17 cellular contexts compared by ENCODE assay signal in the genomic region with DNA sequence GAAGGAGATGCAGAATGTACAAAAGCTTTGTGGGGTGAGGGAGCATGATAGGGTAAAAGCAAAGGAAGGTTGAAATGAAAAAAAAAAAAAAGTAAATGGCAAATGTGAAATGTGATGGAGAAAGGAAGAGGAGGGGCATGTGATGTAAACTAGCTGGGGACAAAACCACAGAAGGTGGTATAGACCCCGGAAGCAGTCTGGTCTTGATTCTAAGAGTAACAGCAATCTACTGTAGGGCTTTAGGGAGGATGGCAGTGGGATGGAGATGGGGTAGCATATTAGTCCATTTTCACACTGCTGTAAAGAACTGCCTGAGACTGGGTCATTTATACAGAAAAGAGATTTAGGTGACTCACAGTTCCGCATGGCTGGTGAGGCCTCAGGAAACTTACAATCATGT.
A peak's percentile ranks its signal among the peaks of the same experiment; 100 is the strongest.
DNase-seq lines count a peak whose midpoint lies in the region; ATAC-seq and TF ChIP-seq lines count a peak whose summit lies in the region.
"Had no signal": no experiment of that assay in that cellular context is flagged by ENCODE, and none has a peak within 500 bp of the region (broad histone marks: within the 10 kb centered on the region; RNA-seq: fewer than 3 reads in every experiment).

No MANE protein-coding gene starts in this region.

- peak overlapping the region in 1 of 2 donors; percentile 10 for H3K27ac Mint-ChIP-seq in natural killer cell
- no peak overlapping the region for H3K27ac Mint-ChIP-seq in natural killer cell treated with Interleukin-12 subunit alpha and Interleukin-12 subunit beta and Interleukin-15 and Interleukin-18, amount 100 ng/mL, for 72 hours
- peak overlapping the region; percentile 82 for H3K27ac Mint-ChIP-seq in activated naive CD8-positive, alpha-beta T cell

- H3K4me1 Mint-ChIP-seq in natural killer cell = peaks cover 10% of the 10 kb centered on the region in 2 donors
- peaks cover 7 to 8% of the 10 kb centered on the region in 2 donors for H3K4me1 Mint-ChIP-seq in natural killer cell treated with Interleukin-12 subunit alpha and Interleukin-12 subunit beta and Interleukin-15 and Interleukin-18, amount 100 ng/mL, for 72 hours (ENCODE audit: low read depth in 2 of 2)
- H3K4me1 Mint-ChIP-seq in activated naive CD8-positive, alpha-beta T cell (ENCODE audit: low read depth) = peaks cover 47% of the 10 kb centered on the region

- no peaks in the 10 kb centered on the region for H3K36me3 Mint-ChIP-seq in natural killer cell
- H3K36me3 Mint-ChIP-seq in natural killer cell treated with Interleukin-12 subunit alpha and Interleukin-12 subunit beta and Interleukin-15 and Interleukin-18, amount 100 ng/mL, for 72 hours = no peaks in the 10 kb centered on the region
- peaks cover 10% of the 10 kb centered on the region for H3K36me3 Mint-ChIP-seq in activated naive CD8-positive, alpha-beta T cell
- H3K36me3 Mint-ChIP-seq: CD8-positive, alpha-beta memory T cell had no signal

- peaks cover 0 to 2% of the 10 kb centered on the region in 2 donors for H3K9me3 Mint-ChIP-seq in natural killer cell
- H3K9me3 Mint-ChIP-seq in natural killer cell treated with Interleukin-12 subunit alpha and Interleukin-12 subunit beta and Interleukin-15 and Interleukin-18, amount 100 ng/mL, for 72 hours = peaks cover 3% of the 10 kb centered on the region
- peaks cover 10% of the 10 kb centered on the region for H3K9me3 Mint-ChIP-seq in activated naive CD8-positive, alpha-beta T cell (ENCODE audit: low read depth)

- H3K4me2 ChIP-seq in DND-41 (ENCODE audit: insufficient read depth, low read length) (no peak overlapping the region), SK-N-SH (no peak overlapping the region)

- no peak for TF ChIP-seq POLR2A in heart left ventricle (IDR thresholded peaks at IDR 0.05)

- DNase-seq in natural killer cell = no peak
- no peak for DNase-seq in natural killer cell treated with Interleukin-12 subunit alpha and Interleukin-12 subunit beta and Interleukin-15 and Interleukin-18, amount 100 ng/mL, for 72 hours (ENCODE audit: low spot score)
- no peak for DNase-seq in DND-41
- DNase-seq in GM10248 (ENCODE audit: extremely low spot score) = no peak
- DNase-seq in heart left ventricle = no peak
- no peak for DNase-seq in SK-N-SH
- DNase-seq: Calu3; CD8-positive, alpha-beta memory T cell; GDM1; Karpas-422; NCI-H1417; NCI-H187; NCI-H446; NCI-H526; OCI-M1; SJCRH30 had no signal

- H3K4me1 ChIP-seq in DND-41 (ENCODE audit: insufficient read depth, low read length) = no peaks in the 10 kb centered on the region
- H3K4me1 ChIP-seq in heart left ventricle = no peaks in the 10 kb centered on the region
- no peaks in the 10 kb centered on the region for H3K4me1 ChIP-seq in SK-N-SH (ENCODE audit: control insufficient read depth in 1 of 2, insufficient read depth in 2 of 2, low read depth in 1 of 2, low read length in 1 of 2)
- H3K4me1 ChIP-seq: SJCRH30 had no signal

- POLR2A ChIA-PET in GM10248 (lab: Yijun Ruan, JAX) (no interaction called here), SK-N-SH (lab: Yijun Ruan, JAX) (no interaction called here)

- no peak for TF ChIP-seq RAD21 in SK-N-SH (IDR thresholded peaks at IDR 0.05; ENCODE audit: low read length)

- no peak for TF ChIP-seq EP300 in SK-N-SH (IDR thresholded peaks at IDR 0.05; ENCODE audit: borderline replicate concordance in 1 of 2, low read depth in 1 of 2, low read length in 1 of 2)

- H3K27me3 ChIP-seq in DND-41 (ENCODE audit: insufficient read depth, low read length, poor library complexity) (no peaks in the 10 kb centered on the region), heart left ventricle (no peaks in the 10 kb centered on the region), SK-N-SH (ENCODE audit: insufficient read depth) (no peaks in the 10 kb centered on the region)
- H3K27me3 ChIP-seq: SJCRH30 had no signal

- TF ChIP-seq CTCF in natural killer cell (IDR thresholded peaks at IDR 0.05) = no peak
- TF ChIP-seq CTCF in DND-41 (IDR thresholded peaks at IDR 0.05; ENCODE audit: borderline replicate concordance, extremely low read depth, low read length, poor library complexity, severe bottlenecking) = no peak
- no peak for TF ChIP-seq CTCF in GM10248 (IDR thresholded peaks at IDR 0.05; ENCODE audit: control extremely low read depth, extremely low read depth, low read depth, missing control alignments)
- TF ChIP-seq CTCF in heart left ventricle (IDR thresholded peaks at IDR 0.05) = no peak
- no peak for TF ChIP-seq CTCF in SK-N-SH (IDR thresholded peaks at IDR 0.05)

- intact Hi-C loops in natural killer cell (cut with micrococcal nuclease) = no loop called here
- intact Hi-C loops in heart left ventricle (cut with DNase I) = no loop called here

- WGBS in heart left ventricle, 4 donors = 85 to 93% (median 89%) methylated on average over 2 of the region's 2 CpGs
- 83% methylated on average over 2 of the region's 2 CpGs for WGBS in SK-N-SH (ENCODE audit: low lambda C conversion rate)

- H2AFZ ChIP-seq in DND-41 (ENCODE audit: low read depth, low read length) (no peak overlapping the region), SK-N-SH (ENCODE audit: low read depth) (no peak overlapping the region)

- H3K9me3 ChIP-seq in DND-41 (ENCODE audit: insufficient read depth, low read length, severe bottlenecking) (no peaks in the 10 kb centered on the region), heart left ventricle (peaks cover 0 to 3% (median 0%) of the 10 kb centered on the region in 12 donors), SK-N-SH (no peaks in the 10 kb centered on the region)
- H3K9me3 ChIP-seq: SJCRH30 had no signal

- H3K27ac ChIP-seq in DND-41 (ENCODE audit: low read length) = no peak overlapping the region
- H3K27ac ChIP-seq in heart left ventricle = no peak overlapping the region
- H3K27ac ChIP-seq in SK-N-SH (ENCODE audit: low read depth in 2 of 2, low read length in 1 of 2) = no peak overlapping the region
- H3K27ac ChIP-seq: SJCRH30 had no signal

- H3K27me3 Mint-ChIP-seq in natural killer cell (ENCODE audit: low read depth in 2 of 2) = no peaks in the 10 kb centered on the region
- H3K27me3 Mint-ChIP-seq in natural killer cell treated with Interleukin-12 subunit alpha and Interleukin-12 subunit beta and Interleukin-15 and Interleukin-18, amount 100 ng/mL, for 72 hours = no peaks in the 10 kb centered on the region
- no peaks in the 10 kb centered on the region for H3K27me3 Mint-ChIP-seq in activated naive CD8-positive, alpha-beta T cell
- H3K27me3 Mint-ChIP-seq: CD8-positive, alpha-beta memory T cell had no signal

- H3K36me3 ChIP-seq in DND-41 (ENCODE audit: insufficient read depth, low read length) (no peaks in the 10 kb centered on the region), heart left ventricle (no peaks in the 10 kb centered on the region), SK-N-SH (replicated peaks in 1 of 2; ENCODE audit: control insufficient read depth in 1 of 2, insufficient read depth in 2 of 2, low read length in 1 of 2) (no peaks in the 10 kb centered on the region)
- H3K36me3 ChIP-seq: SJCRH30 had no signal

- peak overlapping the region; percentile 1 for H3K4me3 Mint-ChIP-seq in natural killer cell
- H3K4me3 Mint-ChIP-seq in natural killer cell treated with Interleukin-12 subunit alpha and Interleukin-12 subunit beta and Interleukin-15 and Interleukin-18, amount 100 ng/mL, for 72 hours = no peak overlapping the region
- peak overlapping the region; percentile 42 for H3K4me3 Mint-ChIP-seq in activated naive CD8-positive, alpha-beta T cell

- H3K79me2 ChIP-seq in DND-41 (ENCODE audit: insufficient read depth, low read length) = no peaks in the 10 kb centered on the region
- no peaks in the 10 kb centered on the region for H3K79me2 ChIP-seq in SK-N-SH (ENCODE audit: insufficient read depth)

- CTCF ChIA-PET in GM10248 (lab: Yijun Ruan, JAX) = interaction anchor here (1.2 to 1.6 kb wide), 2 partner anchors 9 to 18 kb away, joined by 3 to 5 read pairs; no protein-coding TSS in a partner anchor
- CTCF ChIA-PET in SK-N-SH (lab: Yijun Ruan, JAX) = interaction anchor here (0.8 to 0.9 kb wide), 2 partner anchors 16 to 26 kb away, joined by 3 to 4 read pairs; no protein-coding TSS in a partner anchor

- H3K4me3 ChIP-seq in DND-41 (ENCODE audit: low read depth in 1 of 2, low read length in 2 of 2) (no peak overlapping the region), heart left ventricle (no peak overlapping the region), SK-N-SH (ENCODE audit: low read depth in 2 of 2, low read length in 1 of 2) (no peak overlapping the region)
- H3K4me3 ChIP-seq: SJCRH30 had no signal

- no peak for ATAC-seq in natural killer cell
- no peak for ATAC-seq in natural killer cell treated with Interleukin-12 subunit alpha and Interleukin-12 subunit beta and Interleukin-15 and Interleukin-18, amount 100 ng/mL, for 72 hours
- 0 out of 3 replicates have a peak, but pooled peaks have one; percentile 39 for ATAC-seq in DND-41 (ENCODE audit: insufficient read depth, low read depth)
- no peak for ATAC-seq in heart left ventricle

- no peaks in the 10 kb centered on the region for H3F3A ChIP-seq in SK-N-SH (replicated peaks; ENCODE audit: insufficient read depth)

- no peaks in the 10 kb centered on the region for H4K20me1 ChIP-seq in DND-41 (ENCODE audit: insufficient read depth, low read length)
- no peaks in the 10 kb centered on the region for H4K20me1 ChIP-seq in SK-N-SH (ENCODE audit: insufficient read depth)

- no peaks in the 10 kb centered on the region for H3K9me2 ChIP-seq in SK-N-SH

- H3K9ac ChIP-seq in DND-41 (ENCODE audit: low read depth, low read length) (no peak overlapping the region), SK-N-SH (no peak overlapping the region)

TF ChIP-seq in SK-N-SH, 30 proteins besides CTCF, POLR2A, EP300 and RAD21 (continues in another document):
- no peak for TF ChIP-seq GATA2 (CRISPR knock-in tag; IDR thresholded peaks at IDR 0.05)
- TF ChIP-seq, protein P1, sequence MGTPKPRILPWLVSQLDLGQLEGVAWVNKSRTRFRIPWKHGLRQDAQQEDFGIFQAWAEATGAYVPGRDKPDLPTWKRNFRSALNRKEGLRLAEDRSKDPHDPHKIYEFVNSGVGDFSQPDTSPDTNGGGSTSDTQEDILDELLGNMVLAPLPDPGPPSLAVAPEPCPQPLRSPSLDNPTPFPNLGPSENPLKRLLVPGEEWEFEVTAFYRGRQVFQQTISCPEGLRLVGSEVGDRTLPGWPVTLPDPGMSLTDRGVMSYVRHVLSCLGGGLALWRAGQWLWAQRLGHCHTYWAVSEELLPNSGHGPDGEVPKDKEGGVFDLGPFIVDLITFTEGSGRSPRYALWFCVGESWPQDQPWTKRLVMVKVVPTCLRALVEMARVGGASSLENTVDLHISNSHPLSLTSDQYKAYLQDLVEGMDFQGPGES (IDR thresholded peaks at IDR 0.05; ENCODE audit: low read depth, low read length) = no peak
- no peak for TF ChIP-seq GABPA (IDR thresholded peaks at IDR 0.05; ENCODE audit: low read depth)
- no peak for TF ChIP-seq TEAD4 (IDR thresholded peaks at IDR 0.05; ENCODE audit: borderline replicate concordance, insufficient read depth)
- no peak for TF ChIP-seq MXI1 (IDR thresholded peaks at IDR 0.05; ENCODE audit: low read depth, low read length)
- TF ChIP-seq SIN3A (IDR thresholded peaks at IDR 0.05; ENCODE audit: borderline replicate concordance, low read depth, low read length) = no peak
- TF ChIP-seq MEF2A (IDR thresholded peaks at IDR 0.05; ENCODE audit: borderline replicate concordance, low read depth) = no peak
- TF ChIP-seq NRF1 (IDR thresholded peaks at IDR 0.05; ENCODE audit: low read depth, low read length) = no peak
- TF ChIP-seq RFX5 (IDR thresholded peaks at IDR 0.05; ENCODE audit: low read length) = no peak
